In the genomic region with DNA sequence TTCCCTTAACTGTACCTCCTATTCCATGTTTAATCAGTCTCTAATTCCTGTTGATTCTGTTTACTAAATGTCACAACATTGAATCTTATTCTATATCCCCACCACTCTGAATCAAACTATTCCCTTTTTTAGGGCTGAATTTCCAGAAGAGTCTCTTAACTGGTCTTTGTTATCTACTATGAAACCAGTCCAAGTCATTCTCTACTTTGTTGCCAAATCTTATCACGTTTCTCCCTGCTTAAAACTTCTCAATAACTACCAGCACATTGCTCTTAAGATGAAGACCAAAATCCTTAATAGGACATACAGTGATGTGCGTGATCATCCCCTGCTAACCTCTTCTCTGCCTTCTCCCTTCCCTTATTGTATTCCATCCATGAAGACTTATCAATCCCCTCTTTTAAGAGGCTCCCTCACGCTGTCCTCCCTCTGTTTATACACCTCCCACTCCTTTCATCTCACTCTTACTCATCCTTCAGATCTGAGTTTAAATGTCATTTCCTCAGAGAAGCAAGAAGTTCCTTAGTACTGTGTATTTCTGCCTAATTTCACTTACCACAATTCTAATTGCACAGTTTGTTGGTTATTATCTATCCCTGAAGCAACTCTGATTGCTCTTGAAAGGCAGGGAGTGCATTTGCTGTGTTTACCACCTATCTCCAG, we compare ENCODE assay signal across 17 cellular contexts.
DNase-seq lines count a peak whose midpoint lies in the region; ATAC-seq, FAIRE-seq and TF ChIP-seq lines count a peak whose summit lies in the region.
"Had no signal": no experiment of that assay in that cellular context is flagged by ENCODE, and none has a peak within 500 bp of the region (broad histone marks: within the 10 kb centered on the region; RNA-seq: fewer than 3 reads in every experiment).

No MANE protein-coding gene starts in this region.

- ATAC-seq in GM18867 (IDR thresholded peaks at IDR 0.05; ENCODE audit: unreplicated experiment), result peak; percentile 65
- peak; percentile 68 for ATAC-seq in HG03039 (IDR thresholded peaks at IDR 0.05; ENCODE audit: unreplicated experiment)
- no peak for ATAC-seq in GM18868 (IDR thresholded peaks at IDR 0.05; ENCODE audit: unreplicated experiment)
- ATAC-seq: left lobe of liver had no signal

- FAIRE-seq in GM19239 (lab: Jason Lieb, UNC), result no peak

- peak; percentile 12 for DNase-seq in DMS79 (lab: John Stamatoyannopoulos, UW)
- DNase-seq in cardiac fibroblast (ENCODE audit: low read depth in 2 of 2), result peak; percentile 6 to 20
- no peak for DNase-seq in dermis blood vessel endothelial cell
- no peak for DNase-seq in stimulated activated CD8-positive, alpha-beta memory T cell treated with anti-CD3 and anti-CD28 coated beads, Interleukin-4, amount 100 ng/mL, for 48 hours
- no peak for DNase-seq in GM19239 (ENCODE audit: insufficient read length, low spot score)
- DNase-seq: activated CD8-positive, alpha-beta memory T cell treated with anti-CD3 and anti-CD28 coated beads, Interleukin-2, amount 50 U/mL, for 4 hours; NCI-H1417 treated with DMSO at 0.1 percent for 48 hours; NCI-H510A; OCI-M1; SK-N-SH; stimulated activated CD4-positive, alpha-beta T cell treated with anti-CD3 and anti-CD28 coated beads, Interleukin-15, amount 100 ng/mL, for 24 hours; tibial artery had no signal

- no peak for TF ChIP-seq CTCF in cardiac fibroblast (IDR thresholded peaks at IDR 0.05; ENCODE audit: low read depth, low read length)

- no peak overlapping the region for H3K4me3 ChIP-seq in cardiac fibroblast (replicated peaks in 1 of 2; ENCODE audit: low read depth in 2 of 2, low read length in 2 of 2)
- H3K4me3 ChIP-seq: ascending aorta, tibial artery had no signal

Comparison
In these comparisons a context has a peak if more than half of its experiments do, and no peak if none do; other contexts are left out.
1. DNase-seq: peak in DMS79 (single experiment) and cardiac fibroblast (2 of 2); none in dermis blood vessel endothelial cell (single experiment), stimulated activated CD8-positive, alpha-beta memory T cell treated with anti-CD3 and anti-CD28 coated beads, Interleukin-4, amount 100 ng/mL, for 48 hours (single experiment) and GM19239 (single experiment).